ENCODE assay signal across 17 cellular contexts in genomic region chr12:132459270-132459669, GRCh38.
"Had no signal": no experiment of that assay in that cellular context is flagged by ENCODE, and none has a peak within 500 bp of the region (broad histone marks: within the 10 kb centered on the region; RNA-seq: fewer than 3 reads in every experiment).

No MANE protein-coding gene starts in this region.

- H2AFZ ChIP-seq: hepatocyte had no signal

- H3K4me2 ChIP-seq: hepatocyte had no signal

- H3K27ac ChIP-seq: colonic mucosa, foreskin keratinocyte, hepatocyte, uterus had no signal

- ATAC-seq: foreskin keratinocyte, left ventricle myocardium superior had no signal

- H3K27me3 ChIP-seq: colonic mucosa, foreskin keratinocyte, uterus had no signal

- H3K9me3 ChIP-seq: colonic mucosa, uterus had no signal

- H3K79me2 ChIP-seq: hepatocyte had no signal

- H3K4me3 ChIP-seq: colonic mucosa, hepatocyte, lung, uterus had no signal

- H3K36me3 ChIP-seq: colonic mucosa, uterus had no signal

- DNase-seq: cerebellar nuclear complex; colonic mucosa; dermis blood vessel endothelial cell; foreskin keratinocyte; head of caudate nucleus; left cardiac atrium; left ventricle myocardium superior; mesendoderm; naive B cell; nephron progenitor cell; retina; small intestine; stimulated activated CD4-positive, alpha-beta T cell treated with anti-CD3 and anti-CD28 coated beads, Interleukin-2, amount 100 ng/mL, for 48 hours; stimulated activated naive CD4-positive, alpha-beta T cell treated with Interleukin-2 at 50 U/mL for 16 hours; uterus had no signal

- H3K4me1 ChIP-seq: colonic mucosa, foreskin keratinocyte, uterus had no signal
